Comparison of ENCODE assay signal across 20 cellular contexts in genomic region chr1:161122967-161123366, GRCh38. TPM values are rescaled to one million over a fixed set of nuclear protein-coding genes. Genes with fewer than 3 reads are reported as not detected.
A peak's percentile ranks its signal among the peaks of the same experiment; 100 is the strongest.
DNase-seq lines count a peak whose midpoint lies in the region; ATAC-seq and TF ChIP-seq lines count a peak whose summit lies in the region.
"Had no signal": no experiment of that assay in that cellular context is flagged by ENCODE, and none has a peak within 500 bp of the region (broad histone marks: within the 10 kb centered on the region; RNA-seq: fewer than 3 reads in every experiment).

No MANE protein-coding gene starts in this region.

- POLR2A ChIA-PET in activated CD8-positive, alpha-beta T cell treated with anti-CD3 and anti-CD28 coated beads for 36 hours (lab: Charles Lee) = no interaction called here
- POLR2A ChIA-PET in activated CD8-positive, alpha-beta T cell treated with anti-CD3 and anti-CD28 coated beads, Interleukin-2, amount 10 ng/mL, durations not matched to agents 7 days and 5 days (lab: Charles Lee) = no interaction called here
- POLR2A ChIA-PET in CD8-positive, alpha-beta T cell (lab: Charles Lee) = interaction anchor here (1.4 kb wide), 1 partner anchor 15 kb away, joined by 3 read pairs; no protein-coding TSS in a partner anchor

- no peaks in the 10 kb centered on the region for H3K27me3 ChIP-seq in CD8-positive, alpha-beta T cell (ENCODE audit: insufficient read depth, low read length)
- H3K27me3 ChIP-seq: BLaER1 treated with 17β-estradiol and CSF1 and Interleukin-3, amounts not matched to agents 10 nM and 100 nM had no signal

- DNase-seq in activated CD8-positive, alpha-beta T cell treated with anti-CD3 and anti-CD28 coated beads for 36 hours = no peak
- DNase-seq in activated CD8-positive, alpha-beta T cell treated with anti-CD3 and anti-CD28 coated beads, Interleukin-2, amount 10 ng/mL, durations not matched to agents 7 days and 5 days = no peak
- DNase-seq in CD8-positive, alpha-beta T cell = no peak
- DNase-seq in activated naive CD8-positive, alpha-beta T cell treated with anti-CD3 and anti-CD28 coated beads, Interleukin-2, amount 50 U/mL, for 24 hours = no peak
- no peak for DNase-seq in neural crest cell (ENCODE audit: low read depth, low spot score)
- no peak for DNase-seq in GM20000 (ENCODE audit: low spot score)
- no peak for DNase-seq in NCI-H2029 (lab: John Stamatoyannopoulos, UW)
- DNase-seq: DMS 273 treated with DMSO at 0.1 percent for 48 hours, GF-D8, MV-4-11, NCI-H146, NCI-H2107, NCI-H2227 treated with DMSO at 0.1 percent for 48 hours, NCI-H524 had no signal

- no peak overlapping the region for H3K27ac ChIP-seq in CD8-positive, alpha-beta T cell (ENCODE audit: low read depth, low read length)

- H3K4me1 Mint-ChIP-seq in activated CD8-positive, alpha-beta T cell treated with anti-CD3 and anti-CD28 coated beads for 36 hours (ENCODE audit: low read depth) = peaks cover 45% of the 10 kb centered on the region
- H3K4me1 Mint-ChIP-seq in activated CD8-positive, alpha-beta T cell treated with anti-CD3 and anti-CD28 coated beads, Interleukin-2, amount 10 ng/mL, durations not matched to agents 7 days and 5 days (ENCODE audit: low read depth) = peaks cover 32% of the 10 kb centered on the region
- peaks cover 41% of the 10 kb centered on the region for H3K4me1 Mint-ChIP-seq in CD8-positive, alpha-beta T cell (ENCODE audit: low read depth)
- peaks cover 53% of the 10 kb centered on the region for H3K4me1 Mint-ChIP-seq in activated naive CD8-positive, alpha-beta T cell treated with anti-CD3 and anti-CD28 coated beads, Interleukin-2, amount 50 U/mL, for 24 hours
- H3K4me1 Mint-ChIP-seq in neural crest cell = peaks cover 24% of the 10 kb centered on the region

- H3K4me3 Mint-ChIP-seq in activated CD8-positive, alpha-beta T cell treated with anti-CD3 and anti-CD28 coated beads for 36 hours = no peak overlapping the region
- H3K4me3 Mint-ChIP-seq in activated CD8-positive, alpha-beta T cell treated with anti-CD3 and anti-CD28 coated beads, Interleukin-2, amount 10 ng/mL, durations not matched to agents 7 days and 5 days = no peak overlapping the region
- no peak overlapping the region for H3K4me3 Mint-ChIP-seq in CD8-positive, alpha-beta T cell
- no peak overlapping the region for H3K4me3 Mint-ChIP-seq in activated naive CD8-positive, alpha-beta T cell treated with anti-CD3 and anti-CD28 coated beads, Interleukin-2, amount 50 U/mL, for 24 hours
- H3K4me3 Mint-ChIP-seq in neural crest cell = peak overlapping the region; percentile 6
- H3K4me3 Mint-ChIP-seq: GM23338 had no signal

- no peak for ATAC-seq in activated CD8-positive, alpha-beta T cell treated with anti-CD3 and anti-CD28 coated beads for 36 hours
- ATAC-seq in activated CD8-positive, alpha-beta T cell treated with anti-CD3 and anti-CD28 coated beads, Interleukin-2, amount 10 ng/mL, durations not matched to agents 7 days and 5 days = no peak
- no peak for ATAC-seq in CD8-positive, alpha-beta T cell
- no peak for ATAC-seq in activated naive CD8-positive, alpha-beta T cell treated with anti-CD3 and anti-CD28 coated beads, Interleukin-2, amount 50 U/mL, for 24 hours
- ATAC-seq in GM18868 (IDR thresholded peaks at IDR 0.05; ENCODE audit: unreplicated experiment) = no peak
- ATAC-seq: GM23338, HCT116, K562, Right ventricle myocardium inferior had no signal

- H3K27me3 Mint-ChIP-seq in activated CD8-positive, alpha-beta T cell treated with anti-CD3 and anti-CD28 coated beads for 36 hours = no peaks in the 10 kb centered on the region
- no peaks in the 10 kb centered on the region for H3K27me3 Mint-ChIP-seq in activated CD8-positive, alpha-beta T cell treated with anti-CD3 and anti-CD28 coated beads, Interleukin-2, amount 10 ng/mL, durations not matched to agents 7 days and 5 days (ENCODE audit: low read depth)
- no peaks in the 10 kb centered on the region for H3K27me3 Mint-ChIP-seq in CD8-positive, alpha-beta T cell (ENCODE audit: low read depth)
- no peaks in the 10 kb centered on the region for H3K27me3 Mint-ChIP-seq in activated naive CD8-positive, alpha-beta T cell treated with anti-CD3 and anti-CD28 coated beads, Interleukin-2, amount 50 U/mL, for 24 hours
- no peaks in the 10 kb centered on the region for H3K27me3 Mint-ChIP-seq in neural crest cell (ENCODE audit: low read depth)

- H3K36me3 ChIP-seq in CD8-positive, alpha-beta T cell (ENCODE audit: insufficient read depth, low read length) = peaks cover 17% of the 10 kb centered on the region

- peaks cover 28% of the 10 kb centered on the region for H3K4me1 ChIP-seq in CD8-positive, alpha-beta T cell (ENCODE audit: insufficient read depth, low read length)

- TF ChIP-seq CTCF in activated CD8-positive, alpha-beta T cell treated with anti-CD3 and anti-CD28 coated beads for 36 hours (IDR thresholded peaks at IDR 0.05) = no peak
- TF ChIP-seq CTCF in CD8-positive, alpha-beta T cell (IDR thresholded peaks at IDR 0.05) = no peak
- TF ChIP-seq CTCF in neural crest cell (conservative IDR thresholded peaks at IDR 0.05) (no peak), GM20000 (IDR thresholded peaks at IDR 0.05; ENCODE audit: extremely low read depth, missing control alignments) (no peak)

- H3K27ac Mint-ChIP-seq in activated CD8-positive, alpha-beta T cell treated with anti-CD3 and anti-CD28 coated beads for 36 hours = peak overlapping the region; percentile 55
- H3K27ac Mint-ChIP-seq in activated CD8-positive, alpha-beta T cell treated with anti-CD3 and anti-CD28 coated beads, Interleukin-2, amount 10 ng/mL, durations not matched to agents 7 days and 5 days = no peak overlapping the region
- peak overlapping the region; percentile 28 for H3K27ac Mint-ChIP-seq in CD8-positive, alpha-beta T cell
- H3K27ac Mint-ChIP-seq in activated naive CD8-positive, alpha-beta T cell treated with anti-CD3 and anti-CD28 coated beads, Interleukin-2, amount 50 U/mL, for 24 hours = peak overlapping the region; percentile 83
- H3K27ac Mint-ChIP-seq in neural crest cell (ENCODE audit: unreplicated experiment) = no peak overlapping the region
- H3K27ac Mint-ChIP-seq: GM23338 had no signal

- CTCF ChIA-PET in activated CD8-positive, alpha-beta T cell treated with anti-CD3 and anti-CD28 coated beads for 36 hours (lab: Charles Lee) = no interaction called here
- CTCF ChIA-PET in activated CD8-positive, alpha-beta T cell treated with anti-CD3 and anti-CD28 coated beads, Interleukin-2, amount 10 ng/mL, durations not matched to agents 7 days and 5 days (lab: Charles Lee) = no interaction called here
- CTCF ChIA-PET in CD8-positive, alpha-beta T cell (lab: Charles Lee) = interaction anchor here (1.3 kb wide), 1 partner anchor 10 kb away, joined by 4 read pairs; the partner anchor contains the start of gene DEDD

- no peaks in the 10 kb centered on the region for H3K9me3 ChIP-seq in CD8-positive, alpha-beta T cell (ENCODE audit: low read length)
- H3K9me3 ChIP-seq: BLaER1 treated with 17β-estradiol and CSF1 and Interleukin-3, amounts not matched to agents 10 nM and 100 nM had no signal

- no peaks in the 10 kb centered on the region for H3K9me3 Mint-ChIP-seq in activated CD8-positive, alpha-beta T cell treated with anti-CD3 and anti-CD28 coated beads for 36 hours
- no peaks in the 10 kb centered on the region for H3K9me3 Mint-ChIP-seq in activated CD8-positive, alpha-beta T cell treated with anti-CD3 and anti-CD28 coated beads, Interleukin-2, amount 10 ng/mL, durations not matched to agents 7 days and 5 days (ENCODE audit: insufficient read depth)
- H3K9me3 Mint-ChIP-seq in CD8-positive, alpha-beta T cell = no peaks in the 10 kb centered on the region
- no peaks in the 10 kb centered on the region for H3K9me3 Mint-ChIP-seq in activated naive CD8-positive, alpha-beta T cell treated with anti-CD3 and anti-CD28 coated beads, Interleukin-2, amount 50 U/mL, for 24 hours
- H3K9me3 Mint-ChIP-seq in neural crest cell = no peaks in the 10 kb centered on the region
- H3K9me3 Mint-ChIP-seq: GM23338 had no signal

- H3K4me3 ChIP-seq in CD8-positive, alpha-beta T cell (ENCODE audit: low read depth, low read length) = no peak overlapping the region
- H3K4me3 ChIP-seq: BLaER1 treated with 17β-estradiol and CSF1 and Interleukin-3, amounts not matched to agents 10 nM and 100 nM; GM23338; K562 had no signal

- intact Hi-C loops in activated CD8-positive, alpha-beta T cell treated with anti-CD3 and anti-CD28 coated beads for 36 hours (cut with micrococcal nuclease) = no loop called here
- intact Hi-C loops in CD8-positive, alpha-beta T cell (cut with DNase I, micrococcal nuclease) = no loop called here

- peaks cover 67% of the 10 kb centered on the region for H3K36me3 Mint-ChIP-seq in activated CD8-positive, alpha-beta T cell treated with anti-CD3 and anti-CD28 coated beads for 36 hours (ENCODE audit: low read depth)
- peaks cover 68% of the 10 kb centered on the region for H3K36me3 Mint-ChIP-seq in activated CD8-positive, alpha-beta T cell treated with anti-CD3 and anti-CD28 coated beads, Interleukin-2, amount 10 ng/mL, durations not matched to agents 7 days and 5 days (ENCODE audit: low read depth)
- peaks cover 75% of the 10 kb centered on the region for H3K36me3 Mint-ChIP-seq in CD8-positive, alpha-beta T cell
- H3K36me3 Mint-ChIP-seq in activated naive CD8-positive, alpha-beta T cell treated with anti-CD3 and anti-CD28 coated beads, Interleukin-2, amount 50 U/mL, for 24 hours (ENCODE audit: low read depth) = peaks cover 56% of the 10 kb centered on the region
- peaks cover 22% of the 10 kb centered on the region for H3K36me3 Mint-ChIP-seq in neural crest cell (ENCODE audit: low read depth)

RNA-seq across cellular contexts. Expression of gene NIT1, which starts 5.1 kb away (rescaled TPM):
- 10 to 100 TPM; 38.5 to 40.0 TPM for total RNA-seq in activated CD8-positive, alpha-beta T cell treated with anti-CD3 and anti-CD28 coated beads for 36 hours
- total RNA-seq in activated CD8-positive, alpha-beta T cell treated with anti-CD3 and anti-CD28 coated beads, Interleukin-2, amount 10 ng/mL, durations not matched to agents 7 days and 5 days = 10 to 100 TPM; 34.1 to 35.2 TPM
- 10 to 100 TPM; 11.5 to 12.8 TPM for total RNA-seq in CD8-positive, alpha-beta T cell
- 48.6 and 53.9 TPM in 2 replicates for total RNA-seq in neural crest cell

RNA-seq across cellular contexts. Expression of gene PFDN2, which starts 5.1 kb away (rescaled TPM):
- 100 to 1,000 TPM; 137 to 144 TPM for total RNA-seq in activated CD8-positive, alpha-beta T cell treated with anti-CD3 and anti-CD28 coated beads for 36 hours
- total RNA-seq in activated CD8-positive, alpha-beta T cell treated with anti-CD3 and anti-CD28 coated beads, Interleukin-2, amount 10 ng/mL, durations not matched to agents 7 days and 5 days = 10 to 100 TPM; 66.3 to 68.0 TPM
- 10 to 100 TPM; 64.7 to 75.5 TPM for total RNA-seq in CD8-positive, alpha-beta T cell
- 90.0 and 99.5 TPM in 2 replicates for total RNA-seq in neural crest cell

RNA-seq across cellular contexts. Expression of gene DEDD, which starts 9.5 kb away (rescaled TPM):
- 10 to 100 TPM; 30.4 to 37.0 TPM for total RNA-seq in activated CD8-positive, alpha-beta T cell treated with anti-CD3 and anti-CD28 coated beads for 36 hours
- total RNA-seq in activated CD8-positive, alpha-beta T cell treated with anti-CD3 and anti-CD28 coated beads, Interleukin-2, amount 10 ng/mL, durations not matched to agents 7 days and 5 days = 10 to 100 TPM; 34.5 to 36.3 TPM
- 10 to 100 TPM; 32.4 to 34.6 TPM for total RNA-seq in CD8-positive, alpha-beta T cell
- total RNA-seq in neural crest cell = 35.1 and 36.2 TPM in 2 replicates

RNA-seq across cellular contexts. Expression of gene KLHDC9, which starts 24.8 kb away (rescaled TPM):
- under 1 TPM in 1 of 2 experiments, not detected in 1; 0.43 TPM for total RNA-seq in activated CD8-positive, alpha-beta T cell treated with anti-CD3 and anti-CD28 coated beads for 36 hours
- total RNA-seq in activated CD8-positive, alpha-beta T cell treated with anti-CD3 and anti-CD28 coated beads, Interleukin-2, amount 10 ng/mL, durations not matched to agents 7 days and 5 days = under 1 TPM; 0.61 to 0.91 TPM
- not detected for total RNA-seq in CD8-positive, alpha-beta T cell
- total RNA-seq in neural crest cell = 8.0 and 9.1 TPM in 2 replicates
- total RNA-seq: K562 had no signal

RNA-seq across cellular contexts. Expression of gene UFC1, which starts 30.8 kb away (rescaled TPM):
- total RNA-seq in activated CD8-positive, alpha-beta T cell treated with anti-CD3 and anti-CD28 coated beads for 36 hours = 10 to 100 TPM; 81.2 to 84.1 TPM
- 100 to 1,000 TPM; 103 to 104 TPM for total RNA-seq in activated CD8-positive, alpha-beta T cell treated with anti-CD3 and anti-CD28 coated beads, Interleukin-2, amount 10 ng/mL, durations not matched to agents 7 days and 5 days
- total RNA-seq in CD8-positive, alpha-beta T cell = 10 to 100 TPM; 94.7 to 96.6 TPM
- 77.2 and 80.9 TPM in 2 replicates for total RNA-seq in neural crest cell

Comparison
In these comparisons a context has a peak if more than half of its experiments do, and no peak if none do; other contexts are left out.
1. H3K27ac Mint-ChIP-seq: peak in activated CD8-positive, alpha-beta T cell treated with anti-CD3 and anti-CD28 coated beads for 36 hours (single experiment), CD8-positive, alpha-beta T cell (single experiment) and activated naive CD8-positive, alpha-beta T cell treated with anti-CD3 and anti-CD28 coated beads, Interleukin-2, amount 50 U/mL, for 24 hours (single experiment); none in activated CD8-positive, alpha-beta T cell treated with anti-CD3 and anti-CD28 coated beads, Interleukin-2, amount 10 ng/mL, durations not matched to agents 7 days and 5 days (single experiment) and neural crest cell (single experiment).